Comparison of ENCODE assay signal across 11 cellular contexts in the genomic region with DNA sequence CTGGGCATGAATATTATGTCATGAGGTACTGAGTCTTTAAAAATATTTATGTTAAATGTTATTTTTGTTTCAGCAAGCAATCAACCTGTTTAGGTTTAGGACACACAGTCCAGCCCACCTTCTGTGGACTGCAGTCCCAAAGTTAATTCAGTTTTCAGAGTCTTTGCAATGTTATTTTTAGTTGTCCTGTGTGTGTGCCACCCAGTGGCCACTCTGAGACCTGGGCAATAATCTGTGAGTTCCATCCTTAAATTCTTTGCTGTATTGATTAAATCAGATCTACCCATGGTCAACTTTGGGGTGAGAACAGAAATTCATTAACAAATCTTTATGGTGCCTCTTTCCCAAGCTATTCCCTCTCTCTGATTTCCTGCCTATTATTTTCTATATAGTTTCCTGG.
DNase-seq lines count a peak whose midpoint lies in the region; TF ChIP-seq lines count a peak whose summit lies in the region.
"Had no signal": no experiment of that assay in that cellular context is flagged by ENCODE, and none has a peak within 500 bp of the region (broad histone marks: within the 10 kb centered on the region; RNA-seq: fewer than 3 reads in every experiment).

No MANE protein-coding gene starts in this region.

- H3K4me1 ChIP-seq in DOHH2 (ENCODE audit: control insufficient read depth, low read length): no peaks in the 10 kb centered on the region
- no peaks in the 10 kb centered on the region for H3K4me1 ChIP-seq in mesendoderm (ENCODE audit: control insufficient read depth, low read depth, low read length)
- H3K4me1 ChIP-seq: ascending aorta had no signal

- no peak overlapping the region for H2AK5ac ChIP-seq in mesendoderm (ENCODE audit: low read length)

- H3K9me3 ChIP-seq in DOHH2 (ENCODE audit: control insufficient read depth, insufficient read depth, low read length): no peaks in the 10 kb centered on the region
- H3K9me3 ChIP-seq: ascending aorta had no signal

- H4K5ac ChIP-seq in mesendoderm (ENCODE audit: low read length): no peak overlapping the region

- no peaks in the 10 kb centered on the region for H3K79me1 ChIP-seq in mesendoderm (ENCODE audit: low read length)

- no peak overlapping the region for H3K23ac ChIP-seq in mesendoderm (ENCODE audit: low read length)

- no peaks in the 10 kb centered on the region for H3F3A ChIP-seq in DOHH2 (ENCODE audit: control insufficient read depth, insufficient read depth)

- H3K4me2 ChIP-seq in DOHH2 (ENCODE audit: low read length) (no peak overlapping the region), mesendoderm (ENCODE audit: low read length) (no peak overlapping the region)

- H4K20me1 ChIP-seq in DOHH2 (ENCODE audit: control insufficient read depth, insufficient read depth, low read depth, low read length): no peaks in the 10 kb centered on the region

- H2BK120ac ChIP-seq in mesendoderm (ENCODE audit: low read depth, low read length): no peak overlapping the region

- no peaks in the 10 kb centered on the region for H3K9me2 ChIP-seq in DOHH2 (replicated peaks; ENCODE audit: control insufficient read depth, low read length)

- H3K18ac ChIP-seq in mesendoderm (ENCODE audit: low read length): no peak overlapping the region

- in situ Hi-C loops in KBM-7 (cut with MboI; ENCODE audit: low pct_unique_long_range_greater_than_20kb, low sequenced_read_pairs): no loop called here

- H3K36me3 ChIP-seq in DOHH2 (ENCODE audit: control insufficient read depth, low read length) (no peaks in the 10 kb centered on the region), mesendoderm (ENCODE audit: control insufficient read depth, insufficient read depth, low read length) (no peaks in the 10 kb centered on the region)
- H3K36me3 ChIP-seq: ascending aorta had no signal

- no peak overlapping the region for H3K9ac ChIP-seq in mesendoderm (ENCODE audit: low read length)

- no peak overlapping the region for H3K56ac ChIP-seq in mesendoderm (ENCODE audit: low read length)

- H3K4me3 ChIP-seq in DOHH2 (ENCODE audit: low read length): no peak overlapping the region
- no peak overlapping the region for H3K4me3 ChIP-seq in mesendoderm (ENCODE audit: low read length)
- H3K4me3 ChIP-seq: ascending aorta had no signal

- no peak overlapping the region for H3K27ac ChIP-seq in DOHH2 (ENCODE audit: low read depth, low read length)
- no peak overlapping the region for H3K27ac ChIP-seq in mesendoderm (ENCODE audit: low read depth, low read length)
- H3K27ac ChIP-seq: ascending aorta, HL-60 had no signal

- H3K27me3 ChIP-seq in DOHH2 (ENCODE audit: control insufficient read depth, low read length): no peaks in the 10 kb centered on the region
- peaks cover 2% of the 10 kb centered on the region for H3K27me3 ChIP-seq in mesendoderm (ENCODE audit: insufficient read depth, low read length, poor library complexity)
- H3K27me3 ChIP-seq: ascending aorta had no signal

- TF ChIP-seq CTCF in DOHH2 (IDR thresholded peaks at IDR 0.05; ENCODE audit: low read depth, low read length, poor library complexity, severe bottlenecking): peak; percentile 33

- H4K8ac ChIP-seq in mesendoderm (ENCODE audit: low read depth, low read length): no peak overlapping the region

- intact Hi-C loops in posterior vena cava (cut with DNase I): no loop called here

- peak; percentile 12 for DNase-seq in KBM-7
- peak; percentile 20 for DNase-seq in astrocyte of the hippocampus (ENCODE audit: low read depth, low spot score)
- peak; percentile 28 for DNase-seq in mesendoderm
- no peak for DNase-seq in posterior vena cava (ENCODE audit: low spot score)
- DNase-seq in inferior parietal cortex (ENCODE audit: extremely low spot score): no peak
- DNase-seq in KG1 (lab: John Stamatoyannopoulos, UW): no peak
- DNase-seq in MV-4-11 (lab: John Stamatoyannopoulos, UW): no peak
- DNase-seq: stimulated activated naive CD4-positive, alpha-beta T cell treated with Interleukin-2 at 50 U/mL for 16 hours had no signal

- H3K4ac ChIP-seq in mesendoderm (ENCODE audit: low read depth, low read length): no peak overlapping the region

- no peak overlapping the region for H2BK5ac ChIP-seq in mesendoderm (ENCODE audit: low read length)

- H2BK15ac ChIP-seq in mesendoderm (replicated peaks; ENCODE audit: low read depth): no peak overlapping the region

- H3K79me2 ChIP-seq in DOHH2 (ENCODE audit: control insufficient read depth, low read length): no peaks in the 10 kb centered on the region
- H3K79me2 ChIP-seq in mesendoderm (ENCODE audit: control insufficient read depth, insufficient read depth, low read length): no peaks in the 10 kb centered on the region

Comparison
In these comparisons a context has a peak if more than half of its experiments do, and no peak if none do; other contexts are left out.
1. DNase-seq: peak in KBM-7 (single experiment), astrocyte of the hippocampus (single experiment) and mesendoderm (single experiment); none in posterior vena cava (single experiment), inferior parietal cortex (single experiment), KG1 (single experiment) and MV-4-11 (single experiment).